17 cellular contexts compared by ENCODE assay signal in the genomic region with DNA sequence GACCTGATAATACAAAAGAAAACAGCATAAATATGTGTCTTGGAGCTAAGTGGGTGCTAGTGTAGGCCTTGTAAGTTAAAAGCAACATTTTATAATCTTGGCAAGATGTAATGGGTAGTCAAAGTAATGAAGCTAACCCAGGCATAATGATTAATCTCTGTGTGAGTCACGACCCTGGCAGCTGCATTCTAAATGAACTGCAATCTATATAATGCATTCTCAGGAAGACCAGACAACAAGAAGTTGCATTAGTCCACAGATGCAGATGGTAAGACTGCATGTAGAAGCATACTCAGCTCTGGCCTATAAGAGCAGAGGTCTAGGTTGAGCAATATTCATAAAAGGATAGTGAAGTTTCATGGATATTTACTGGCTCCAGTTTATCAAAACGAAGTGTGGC.
DNase-seq lines count a peak whose midpoint lies in the region; ATAC-seq, FAIRE-seq and TF ChIP-seq lines count a peak whose summit lies in the region.
"Had no signal": no experiment of that assay in that cellular context is flagged by ENCODE, and none has a peak within 500 bp of the region (broad histone marks: within the 10 kb centered on the region; RNA-seq: fewer than 3 reads in every experiment).

No MANE protein-coding gene starts in this region.

- H3K4me1 ChIP-seq in GM23248 (ENCODE audit: insufficient read depth): peaks cover 30% of the 10 kb centered on the region
- peaks cover 20% of the 10 kb centered on the region for H3K4me1 ChIP-seq in SJSA1 (replicated peaks)
- H3K4me1 ChIP-seq: gastrocnemius medialis had no signal

- no peak overlapping the region for H3K9ac ChIP-seq in GM23248

- ATAC-seq in HG03108 (IDR thresholded peaks at IDR 0.05; ENCODE audit: unreplicated experiment): no peak
- ATAC-seq: gastrocnemius medialis, natural killer cell had no signal

- H3K27me3 ChIP-seq in GM23248 (replicated peaks; ENCODE audit: insufficient read depth): no peaks in the 10 kb centered on the region
- H3K27me3 ChIP-seq in SJSA1 (replicated peaks): no peaks in the 10 kb centered on the region
- H3K27me3 ChIP-seq: gastrocnemius medialis had no signal

- H3K36me3 ChIP-seq in GM23248 (ENCODE audit: low read depth): no peaks in the 10 kb centered on the region
- H3K36me3 ChIP-seq in SJSA1: no peaks in the 10 kb centered on the region
- H3K36me3 ChIP-seq: gastrocnemius medialis had no signal

- no peaks in the 10 kb centered on the region for H3K36me3 Mint-ChIP-seq in CD14-positive monocyte
- H3K36me3 Mint-ChIP-seq: natural killer cell had no signal

- no peak overlapping the region for H3K27ac Mint-ChIP-seq in CD14-positive monocyte
- H3K27ac Mint-ChIP-seq: natural killer cell; T-helper 2 cell treated with Interferon-gamma antibody and Interleukin-4, amounts not matched to agents 5 μg/mL and 100 μg/mL, for 36 hours had no signal

- H3K27ac ChIP-seq in GM23248 (no peak overlapping the region), SJSA1 (peak overlapping the region; percentile 28)
- H3K27ac ChIP-seq: gastrocnemius medialis, skin epidermis had no signal

- H3K4me3 ChIP-seq in GM23248 (no peak overlapping the region), SJSA1 (no peak overlapping the region), fibroblast of mammary gland (ENCODE audit: control insufficient read depth, low read depth, low read length) (no peak overlapping the region)
- H3K4me3 ChIP-seq: gastrocnemius medialis, skin epidermis had no signal

- peak; percentile 93 for DNase-seq in A172 (ENCODE audit: low spot score)
- DNase-seq in GM23248: peak; percentile 67
- peak; percentile 40 to 47 for DNase-seq in SJSA1 (ENCODE audit: low read depth in 1 of 2, low spot score in 2 of 2)
- DNase-seq in fibroblast of mammary gland (ENCODE audit: low read depth): peak; percentile 90
- no peak for DNase-seq in GM12892 (ENCODE audit: insufficient read length)
- DNase-seq in CD14-positive monocyte (ENCODE audit: low spot score): no peak
- DNase-seq in NCI-H2196 treated with DMSO at 0.1 percent for 48 hours (lab: John Stamatoyannopoulos, UW; ENCODE audit: unreplicated experiment): no peak
- DNase-seq: activated CD4-positive, alpha-beta T cell treated with anti-CD3 and anti-CD28 coated beads, Interleukin-2, amount 50 U/mL, for 48 hours; activated gamma-delta T cell treated with Interleukin-2 at 50 U/mL for 16 hours; AML-193; gastrocnemius medialis; kidney; natural killer cell; NCI-H1930 had no signal

- H3F3A ChIP-seq in GM23248 (ENCODE audit: insufficient read depth): peaks cover 26% of the 10 kb centered on the region

- TF ChIP-seq CTCF in fibroblast of mammary gland (conservative IDR thresholded peaks at IDR 0.05; ENCODE audit: control insufficient read depth, insufficient read depth, low read depth, low read length) (no peak), CD14-positive monocyte (IDR thresholded peaks at IDR 0.05) (no peak)

- 44 to 47% methylated on average over 2 of the region's 2 CpGs for WGBS in GM23248 (ENCODE audit: low coverage in 1 of 2, low lambda C conversion rate in 2 of 2, missing lambda C conversion rate in 2 of 2), 2 experiments

- H3K27me3 Mint-ChIP-seq in CD14-positive monocyte (ENCODE audit: low read depth in 3 of 3): peaks cover 0 to 2% (median 0%) of the 10 kb centered on the region in 3 donors

- no peaks in the 10 kb centered on the region for H3K9me3 ChIP-seq in GM23248 (ENCODE audit: low read depth)
- H3K9me3 ChIP-seq in SJSA1 (replicated peaks): no peaks in the 10 kb centered on the region
- H3K9me3 ChIP-seq: gastrocnemius medialis had no signal

- no peak overlapping the region for H2AFZ ChIP-seq in GM23248

- H3K4me3 Mint-ChIP-seq in CD14-positive monocyte: no peak overlapping the region
- H3K4me3 Mint-ChIP-seq: natural killer cell; T-helper 2 cell treated with Interferon-gamma antibody and Interleukin-4, amounts not matched to agents 5 μg/mL and 100 μg/mL, for 36 hours had no signal

- intact Hi-C loops in CD14-positive monocyte (cut with micrococcal nuclease): no loop called here

- no peaks in the 10 kb centered on the region for H3K4me1 Mint-ChIP-seq in CD14-positive monocyte
- H3K4me1 Mint-ChIP-seq: natural killer cell had no signal

- no peaks in the 10 kb centered on the region for H3K79me2 ChIP-seq in GM23248 (ENCODE audit: insufficient read depth)

- in situ Hi-C loops in GM23248 (cut with MboI): no loop called here

- peak overlapping the region; percentile 17 for H3K4me2 ChIP-seq in GM23248 (ENCODE audit: unreplicated experiment)

- FAIRE-seq in GM12892 (lab: Jason Lieb, UNC): no peak
- FAIRE-seq: kidney had no signal

- peaks cover 0 to 5% (median 3%) of the 10 kb centered on the region in 7 donors for H3K9me3 Mint-ChIP-seq in CD14-positive monocyte
- H3K9me3 Mint-ChIP-seq: natural killer cell; T-helper 2 cell treated with Interferon-gamma antibody and Interleukin-4, amounts not matched to agents 5 μg/mL and 100 μg/mL, for 36 hours had no signal

- TF ChIP-seq POLR2A in GM12892 (IDR thresholded peaks at IDR 0.05; ENCODE audit: low read depth, low read length): no peak

- H4K20me1 ChIP-seq in GM23248 (ENCODE audit: insufficient read depth): no peaks in the 10 kb centered on the region

- H3K9me2 ChIP-seq in GM23248 (ENCODE audit: insufficient read depth): no peaks in the 10 kb centered on the region

Comparison
In these comparisons a context has a peak if more than half of its experiments do, and no peak if none do; other contexts are left out.
1. DNase-seq: peak in A172 (single experiment), GM23248 (single experiment), SJSA1 (2 of 2) and fibroblast of mammary gland (single experiment); none in GM12892 (single experiment), CD14-positive monocyte (single experiment) and NCI-H2196 treated with DMSO at 0.1 percent for 48 hours (single experiment).